ENCODE assay signal across 10 cellular contexts in the genomic region with DNA sequence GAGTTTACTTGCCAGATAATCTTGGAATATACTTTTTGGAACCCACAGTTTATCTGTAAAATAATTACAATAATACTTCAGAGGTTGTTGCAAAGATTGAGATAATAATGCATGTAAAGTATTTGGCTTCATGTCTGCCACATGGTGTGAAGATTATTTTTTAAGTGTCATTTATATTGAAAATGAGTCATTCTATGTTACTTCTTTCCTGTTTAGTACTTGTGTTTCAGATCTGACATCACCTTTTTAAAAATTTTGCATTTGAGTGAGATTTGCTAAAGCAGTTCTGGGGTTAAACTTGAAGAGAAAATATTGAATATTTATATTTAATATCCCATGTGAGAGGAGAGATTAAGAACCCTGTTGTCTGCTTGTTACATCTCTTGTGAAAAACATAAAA. TPM values are rescaled to one million over a fixed set of nuclear protein-coding genes. Genes with fewer than 3 reads are reported as not detected.
DNase-seq lines count a peak whose midpoint lies in the region; ATAC-seq and TF ChIP-seq lines count a peak whose summit lies in the region.
"Had no signal": no experiment of that assay in that cellular context is flagged by ENCODE, and none has a peak within 500 bp of the region (broad histone marks: within the 10 kb centered on the region; RNA-seq: fewer than 3 reads in every experiment).

No MANE protein-coding gene starts in this region.

- H3K36me3 ChIP-seq in mammary epithelial cell (ENCODE audit: insufficient read depth, low read length), result no peaks in the 10 kb centered on the region
- no peaks in the 10 kb centered on the region for H3K36me3 ChIP-seq in gastrocnemius medialis

- in situ Hi-C loops in mammary epithelial cell (cut with MboI; ENCODE audit: low sequenced_read_pairs in 2 of 2), result no loop called here
- in situ Hi-C loops in gastrocnemius medialis (cut with MboI; ENCODE audit: low sequenced_read_pairs in 4 of 4), result no loop called here

- DNase-seq in ELR (ENCODE audit: low read depth) (peak; percentile 57), mammary epithelial cell (no peak), gastrocnemius medialis (no peak), HT-29 (ENCODE audit: low spot score) (no peak), AG08396 (ENCODE audit: low spot score) (no peak), SKM-1 treated with dmso at 0.1 percent for 144 hours (lab: John Stamatoyannopoulos, UW; ENCODE audit: unreplicated experiment) (no peak)
- no peak for DNase-seq in activated CD4-positive, CD25-positive, alpha-beta regulatory T cell (lab: John Stamatoyannopoulos, UW)
- DNase-seq: DMS79 treated with DMSO at 0.1 percent for 48 hours, NCI-H2107 had no signal

- H3K79me2 ChIP-seq in mammary epithelial cell (ENCODE audit: insufficient read depth, low read length), result peaks cover 96% of the 10 kb centered on the region

- H3K27me3 ChIP-seq in mammary epithelial cell (ENCODE audit: insufficient read depth, low read length) (no peaks in the 10 kb centered on the region), gastrocnemius medialis (no peaks in the 10 kb centered on the region)

- H4K20me1 ChIP-seq in mammary epithelial cell (ENCODE audit: insufficient read depth, low read length), result no peaks in the 10 kb centered on the region

- H3K27ac ChIP-seq in mammary epithelial cell (ENCODE audit: insufficient read depth, low read depth, low read length), result peak overlapping the region; percentile 67
- H3K27ac ChIP-seq in gastrocnemius medialis, result peak overlapping the region; percentile 85 to 96 (median 92)

- peak overlapping the region; percentile 59 for H3K4me2 ChIP-seq in mammary epithelial cell (ENCODE audit: insufficient read depth, low read depth, low read length)

- dilution Hi-C loops in mammary epithelial cell (cut with HindIII; ENCODE audit: low sequenced_read_pairs), result no loop called here

- no TSS peak for BruUV-seq in mammary epithelial cell (replicated peaks; lab: Mats Ljungman, UMichigan)

- intact Hi-C loops in mammary epithelial cell (cut with micrococcal nuclease), result no loop called here
- intact Hi-C loops in gastrocnemius medialis (cut with DNase I; ENCODE audit: low total_unique reads), result loop anchor here (2.0 kb wide), 1 partner anchor 44 kb away; no protein-coding TSS in a partner anchor

- H2AFZ ChIP-seq in mammary epithelial cell (ENCODE audit: low read depth, low read length), result no peak overlapping the region

- peaks cover 50% of the 10 kb centered on the region for H3K4me1 ChIP-seq in mammary epithelial cell (ENCODE audit: insufficient read depth, low read length)
- peaks cover 75% of the 10 kb centered on the region in 2 donors for H3K4me1 ChIP-seq in gastrocnemius medialis

- no peak for TF ChIP-seq POLR2A in gastrocnemius medialis (IDR thresholded peaks at IDR 0.05)

- no peaks in the 10 kb centered on the region for H3K9me3 ChIP-seq in mammary epithelial cell (replicated peaks; ENCODE audit: insufficient read depth, low read length)
- no peaks in the 10 kb centered on the region for H3K9me3 ChIP-seq in gastrocnemius medialis

- no peak overlapping the region for H3K9ac ChIP-seq in mammary epithelial cell (ENCODE audit: insufficient read depth, low read length)

- ATAC-seq in HG03378 (IDR thresholded peaks at IDR 0.05; ENCODE audit: unreplicated experiment) (peak; percentile 48), gastrocnemius medialis (no peak)

- peak overlapping the region in 1 of 3 experiments; percentile 13 for H3K4me3 ChIP-seq in mammary epithelial cell (replicated peaks in 1 of 3; ENCODE audit: insufficient read depth in 1 of 3, low read depth in 2 of 3, low read length in 3 of 3)
- no peak overlapping the region for H3K4me3 ChIP-seq in gastrocnemius medialis

- CTCF ChIA-PET in mammary epithelial cell (lab: Charles Lee; ENCODE audit: low non-redundant PET), result no interaction called here

- no peak for TF ChIP-seq CTCF in mammary epithelial cell (conservative IDR thresholded peaks at IDR 0.05 in 1 of 2, IDR thresholded peaks at IDR 0.05 in 1 of 2; ENCODE audit: extremely low read depth in 1 of 2, insufficient read depth in 1 of 2, low read depth in 1 of 2, low read length in 2 of 2)
- TF ChIP-seq CTCF in gastrocnemius medialis (IDR thresholded peaks at IDR 0.05 in 4 of 5, conservative IDR thresholded peaks at IDR 0.05 in 1 of 5), result no peak

RNA-seq across cellular contexts. Expression of gene IQGAP1, which starts 31.2 kb away (rescaled TPM):
- total RNA-seq in mammary epithelial cell (100 to 1,000 TPM; 247 to 272 TPM), gastrocnemius medialis (10 to 100 TPM; 39.1 to 92.7 (median 59.1) TPM)
- 131 TPM for polyA plus RNA-seq in mammary epithelial cell
- polyA minus RNA-seq in mammary epithelial cell, result 618 TPM
- total RNA-seq in HT-29 (2014; rRNA removed; shearing (Covaris generic)), result 100 and 111 TPM in 2 replicates
